In genomic region chr5:92939428-92939827, GRCh38 we compare ENCODE assay signal across 16 cellular contexts.
DNase-seq lines count a peak whose midpoint lies in the region; TF ChIP-seq lines count a peak whose summit lies in the region.
"Had no signal": no experiment of that assay in that cellular context is flagged by ENCODE, and none has a peak within 500 bp of the region (broad histone marks: within the 10 kb centered on the region; RNA-seq: fewer than 3 reads in every experiment).

No MANE protein-coding gene starts in this region.

- peak overlapping the region; percentile 35 for H3K27ac ChIP-seq in WERI-Rb-1
- H3K27ac ChIP-seq: right atrium auricular region, tibial artery had no signal

- peak; percentile 42 for DNase-seq in BE2C
- DNase-seq in NCI-H1694 (lab: John Stamatoyannopoulos, UW) = peak; percentile 52
- peak; percentile 73 for DNase-seq in WERI-Rb-1
- DNase-seq in medulla oblongata (ENCODE audit: extremely low spot score) = peak; percentile 42
- DNase-seq in activated effector memory CD4-positive, alpha-beta T cell treated with anti-CD3 and anti-CD28 coated beads, Interleukin-2, amount 50 U/mL, for 16 hours = no peak
- no peak for DNase-seq in stimulated activated CD4-positive, alpha-beta T cell treated with anti-CD3 and anti-CD28 coated beads, Interleukin-4, amount 100 ng/mL, for 1 hour
- DNase-seq in NCI-H2227 treated with DMSO at 0.1 percent for 48 hours (lab: John Stamatoyannopoulos, UW) = no peak
- no peak for DNase-seq in GM10248 (ENCODE audit: extremely low spot score)
- DNase-seq: activated B cell treated with CpG ODN at 0.5 μM for 24 hours; activated CD8-positive, alpha-beta memory T cell treated with anti-CD3 and anti-CD28 coated beads, Interleukin-2, amount 10 ng/mL, durations not matched to agents 7 days and 5 days; MM.1S; natural killer cell; stimulated activated CD4-positive, alpha-beta T cell treated with anti-CD3 and anti-CD28 coated beads, Interleukin-4, amount 100 ng/mL, for 24 hours; tibial artery had no signal

- H3K4me3 ChIP-seq in BE2C (ENCODE audit: low read depth, low read length) = no peak overlapping the region
- peak overlapping the region; percentile 14 for H3K4me3 ChIP-seq in WERI-Rb-1 (ENCODE audit: low read depth, low read length)
- H3K4me3 ChIP-seq: right atrium auricular region, tibial artery had no signal

- H3K27me3 ChIP-seq in BE2C (no peaks in the 10 kb centered on the region), WERI-Rb-1 (ENCODE audit: insufficient read depth, low read depth, severe bottlenecking) (no peaks in the 10 kb centered on the region)
- H3K27me3 ChIP-seq: dorsolateral prefrontal cortex, right atrium auricular region, tibial artery had no signal

- POLR2A ChIA-PET in GM10248 (lab: Yijun Ruan, JAX) = no interaction called here

- H3K4me1 ChIP-seq in BE2C = peaks cover 10% of the 10 kb centered on the region
- H3K4me1 ChIP-seq: right atrium auricular region, tibial artery had no signal

- TF ChIP-seq CTCF in BE2C (IDR thresholded peaks at IDR 0.05; ENCODE audit: low read depth, low read length) (no peak), WERI-Rb-1 (IDR thresholded peaks at IDR 0.05; ENCODE audit: low read depth, low read length) (no peak), GM10248 (IDR thresholded peaks at IDR 0.05; ENCODE audit: control extremely low read depth, extremely low read depth, low read depth, missing control alignments) (no peak)

- no peaks in the 10 kb centered on the region for H3K36me3 ChIP-seq in BE2C
- H3K36me3 ChIP-seq in WERI-Rb-1 = no peaks in the 10 kb centered on the region
- H3K36me3 ChIP-seq: right atrium auricular region, tibial artery had no signal

- CTCF ChIA-PET in GM10248 (lab: Yijun Ruan, JAX) = no interaction called here

- H3K9me3 ChIP-seq in BE2C (no peaks in the 10 kb centered on the region), WERI-Rb-1 (ENCODE audit: severe bottlenecking) (no peaks in the 10 kb centered on the region)
- H3K9me3 ChIP-seq: tibial artery had no signal

Comparison
In these comparisons a context has a peak if more than half of its experiments do, and no peak if none do; other contexts are left out.
1. DNase-seq: peak in BE2C (single experiment), NCI-H1694 (single experiment), WERI-Rb-1 (single experiment) and medulla oblongata (single experiment); none in activated effector memory CD4-positive, alpha-beta T cell treated with anti-CD3 and anti-CD28 coated beads, Interleukin-2, amount 50 U/mL, for 16 hours (single experiment), stimulated activated CD4-positive, alpha-beta T cell treated with anti-CD3 and anti-CD28 coated beads, Interleukin-4, amount 100 ng/mL, for 1 hour (single experiment), NCI-H2227 treated with DMSO at 0.1 percent for 48 hours (single experiment) and GM10248 (single experiment).